10 cellular contexts compared by ENCODE assay signal in genomic region chr19:4913996-4914735, GRCh38. TPM values are rescaled to one million over a fixed set of nuclear protein-coding genes. Genes with fewer than 3 reads are reported as not detected.
A peak's percentile ranks its signal among the peaks of the same experiment; 100 is the strongest.
DNase-seq lines count a peak whose midpoint lies in the region; ATAC-seq, FAIRE-seq and TF ChIP-seq lines count a peak whose summit lies in the region.
"Had no signal": no experiment of that assay in that cellular context is flagged by ENCODE, and none has a peak within 500 bp of the region (broad histone marks: within the 10 kb centered on the region; RNA-seq: fewer than 3 reads in every experiment).

No MANE protein-coding gene starts in this region.

- H4K20me1 ChIP-seq in GM12878 (ENCODE audit: control insufficient read depth, insufficient read depth) (no peaks in the 10 kb centered on the region), neural progenitor cell (ENCODE audit: low read depth) (peaks cover 69% of the 10 kb centered on the region)

- 86% methylated on average over 16 of the region's 24 CpGs for WGBS in GM12878 (ENCODE audit: insufficient coverage, insufficient replicate concordance, low lambda C conversion rate, missing lambda C conversion rate)

- H3K9ac ChIP-seq in GM12878 (ENCODE audit: control insufficient read depth, insufficient read depth, low read length) (no peak overlapping the region), neural progenitor cell (no peak overlapping the region)

- H3K36me3 Mint-ChIP-seq in CD4-positive, alpha-beta T cell (ENCODE audit: low read depth), result peaks cover 30% of the 10 kb centered on the region
- peaks cover 17% of the 10 kb centered on the region for H3K36me3 Mint-ChIP-seq in neural progenitor cell

- H3K27me3 Mint-ChIP-seq in CD4-positive, alpha-beta T cell, result no peaks in the 10 kb centered on the region
- H3K27me3 Mint-ChIP-seq in neural progenitor cell (ENCODE audit: insufficient read depth, low read depth), result peaks cover 4% of the 10 kb centered on the region

- peak overlapping the region; percentile 96 for H3K27ac Mint-ChIP-seq in CD4-positive, alpha-beta T cell
- peak overlapping the region; percentile 29 for H3K27ac Mint-ChIP-seq in neural progenitor cell

- FAIRE-seq in GM12878 (lab: Jason Lieb, UNC), result no peak

- TF ChIP-seq CTCF in CD4-positive, alpha-beta T cell (IDR thresholded peaks at IDR 0.05), result no peak
- TF ChIP-seq CTCF in RWPE2 (IDR thresholded peaks at IDR 0.05; ENCODE audit: poor library complexity, severe bottlenecking) (no peak), GM12878 (IDR thresholded peaks at IDR 0.05 in 2 of 3, conservative IDR thresholded peaks at IDR 0.05 in 1 of 3; ENCODE audit: control insufficient read depth in 2 of 3, extremely low read depth in 1 of 3, insufficient read depth in 1 of 3, low read depth in 3 of 3, low read length in 3 of 3) (no peak), neural progenitor cell (IDR thresholded peaks at IDR 0.05) (no peak)

- H3K4me1 ChIP-seq in RWPE2 (ENCODE audit: insufficient read depth, poor library complexity, severe bottlenecking) (peaks cover 44% of the 10 kb centered on the region), GM12878 (ENCODE audit: control insufficient read depth, insufficient read depth, low read length) (peaks cover 44% of the 10 kb centered on the region), neural progenitor cell (peaks cover 15% of the 10 kb centered on the region)

- H3K4me3 ChIP-seq in RWPE2 (ENCODE audit: severe bottlenecking), result no peak overlapping the region
- H3K4me3 ChIP-seq in GM12878, result no peak overlapping the region
- no peak overlapping the region for H3K4me3 ChIP-seq in neural progenitor cell

- in situ Hi-C loops in GM12878 (cut with MboI), result loop anchor here (5.0 kb wide), 2 partner anchors 42 to 107 kb away; no protein-coding TSS in a partner anchor

- peak in 4 of 10 experiments; percentile 17 to 29 (median 25) for DNase-seq in CD4-positive, alpha-beta T cell
- DNase-seq in RWPE2 (ENCODE audit: low spot score), result no peak
- DNase-seq in GM12878 (ENCODE audit: low read depth, low spot score), result no peak
- DNase-seq in neural progenitor cell (ENCODE audit: low spot score), result no peak
- DNase-seq in AG20443 (ENCODE audit: low spot score), result no peak
- DNase-seq in GM19238 (ENCODE audit: insufficient read length, low spot score), result no peak
- no peak for DNase-seq in AML-193 (lab: John Stamatoyannopoulos, UW)
- DNase-seq: NCI-H2171 had no signal

- H3K27ac ChIP-seq in CD4-positive, alpha-beta T cell (ENCODE audit: low read depth, low read length), result peak overlapping the region; percentile 90
- peak overlapping the region; percentile 84 for H3K27ac ChIP-seq in RWPE2 (ENCODE audit: poor library complexity, severe bottlenecking)
- no peak overlapping the region for H3K27ac ChIP-seq in GM12878 (ENCODE audit: control insufficient read depth, insufficient read depth)
- H3K27ac ChIP-seq in neural progenitor cell, result no peak overlapping the region

- RAD21 ChIA-PET in GM12878 (lab: Charles Lee; ENCODE audit: unreplicated experiment), result interaction anchor here (0.8 to 5.4 kb wide), 3 partner anchors 44 to 103 kb away, joined by 3 to 176 read pairs (median 79); partner anchors contain the start of gene PLIN3

- ATAC-seq in CD4-positive, alpha-beta T cell (ENCODE audit: poor library complexity), result no peak
- ATAC-seq in RWPE2 (ENCODE audit: low read depth) (no peak), GM12878 (no peak), GM21825 (IDR thresholded peaks at IDR 0.05; ENCODE audit: unreplicated experiment) (no peak)

- H2AFZ ChIP-seq in GM12878 (ENCODE audit: control insufficient read depth, low read depth, low read length) (no peak overlapping the region), neural progenitor cell (replicated peaks) (no peak overlapping the region)

- no peaks in the 10 kb centered on the region for H3K9me3 ChIP-seq in CD4-positive, alpha-beta T cell (ENCODE audit: control insufficient read depth, low read length)
- H3K9me3 ChIP-seq in RWPE2 (ENCODE audit: severe bottlenecking) (no peaks in the 10 kb centered on the region), GM12878 (replicated peaks; ENCODE audit: control insufficient read depth, insufficient read depth, low read length) (no peaks in the 10 kb centered on the region), neural progenitor cell (ENCODE audit: low read depth) (no peaks in the 10 kb centered on the region)

- intact Hi-C loops in CD4-positive, alpha-beta T cell (cut with DNase I, micrococcal nuclease), result loop anchor here in 1 of 2 experiments (5.0 to 10.0 kb wide), 3 partner anchors 118 to 512 kb away; partner anchors contain the start of genes CHAF1A, DPP9 and SH3GL1
- intact Hi-C loops in GM12878 (cut with micrococcal nuclease; ENCODE audit: unreplicated experiment), result loop anchor here (2.0 to 5.0 kb wide), 2 partner anchors 117 to 192 kb away; partner anchors contain the start of gene DPP9

- peaks cover 59% of the 10 kb centered on the region for H3K36me3 ChIP-seq in RWPE2 (ENCODE audit: low read depth)
- H3K36me3 ChIP-seq in GM12878 (ENCODE audit: control insufficient read depth in 2 of 2, insufficient read depth in 2 of 2, low read length in 1 of 2), result peaks cover 3 to 13% of the 10 kb centered on the region in 2 experiments
- no peaks in the 10 kb centered on the region for H3K36me3 ChIP-seq in neural progenitor cell

- peaks cover 17% of the 10 kb centered on the region for H3F3A ChIP-seq in neural progenitor cell (ENCODE audit: low read depth)

- H3K27me3 ChIP-seq in CD4-positive, alpha-beta T cell (ENCODE audit: control insufficient read depth, insufficient read depth, low read length), result no peaks in the 10 kb centered on the region
- H3K27me3 ChIP-seq in RWPE2 (ENCODE audit: insufficient read depth, poor library complexity, severe bottlenecking) (no peaks in the 10 kb centered on the region), GM12878 (replicated peaks in 1 of 2; ENCODE audit: control insufficient read depth in 2 of 2, insufficient read depth in 2 of 2, low read length in 1 of 2) (no peaks in the 10 kb centered on the region), neural progenitor cell (no peaks in the 10 kb centered on the region)

- SMC1A ChIA-PET in GM12878 (lab: Charles Lee; ENCODE audit: uncharacterized antibody, unreplicated experiment), result interaction anchor here (2.2 to 4.0 kb wide), 2 partner anchors 42 to 105 kb away, joined by 5 to 94 read pairs; no protein-coding TSS in a partner anchor

- CTCF ChIA-PET in CD4-positive, alpha-beta T cell (lab: Charles Lee), result interaction anchor here (1.7 to 6.9 kb wide), 3 partner anchors 42 to 117 kb away, joined by 3 to 60 read pairs (median 9); no protein-coding TSS in a partner anchor
- CTCF ChIA-PET in GM12878 (lab: Yijun Ruan, JAX), result interaction anchor here (0.7 to 4.8 kb wide), 6 partner anchors 8 to 117 kb away, joined by 3 to 310 read pairs (median 24); partner anchors contain the start of genes KDM4B and PLIN3

- TF ChIP-seq EP300 in GM12878 (IDR thresholded peaks at IDR 0.05; ENCODE audit: borderline replicate concordance in 1 of 2, control insufficient read depth in 1 of 2, low read depth in 2 of 2, low read length in 2 of 2), result no peak

- peak overlapping the region; percentile 96 for H3K4me2 ChIP-seq in GM12878 (ENCODE audit: control insufficient read depth, insufficient read depth)
- H3K4me2 ChIP-seq in neural progenitor cell, result no peak overlapping the region

- H3K79me2 ChIP-seq in GM12878 (ENCODE audit: control insufficient read depth, insufficient read depth, low read length) (peaks cover 72% of the 10 kb centered on the region), neural progenitor cell (ENCODE audit: low read depth) (peaks cover 93% of the 10 kb centered on the region)

- no TSS peak for BruUV-seq in GM12878 (replicated peaks; lab: Mats Ljungman, UMichigan)

- H3K9me3 Mint-ChIP-seq in CD4-positive, alpha-beta T cell, result no peaks in the 10 kb centered on the region
- no peaks in the 10 kb centered on the region for H3K9me3 Mint-ChIP-seq in neural progenitor cell

- peak overlapping the region; percentile 98 for H3K4me3 Mint-ChIP-seq in CD4-positive, alpha-beta T cell
- H3K4me3 Mint-ChIP-seq in neural progenitor cell, result peak overlapping the region; percentile 11

- H3K4me1 Mint-ChIP-seq in CD4-positive, alpha-beta T cell (ENCODE audit: low read depth), result peaks cover 50% of the 10 kb centered on the region
- peaks cover 38% of the 10 kb centered on the region for H3K4me1 Mint-ChIP-seq in neural progenitor cell

- no peak for TF ChIP-seq RAD21 in GM12878 (IDR thresholded peaks at IDR 0.05; ENCODE audit: insufficient read depth, low read depth, low read length)

- TF ChIP-seq POLR2A in GM12878 (IDR thresholded peaks at IDR 0.05; ENCODE audit: low read depth, low read length), result no peak

- POLR2A ChIA-PET in CD4-positive, alpha-beta T cell (lab: Charles Lee), result interaction anchor here (2.1 to 8.5 kb wide), 2 partner anchors 47 to 55 kb away, joined by 11 to 131 read pairs; partner anchors contain the start of genes KDM4B and PLIN3
- POLR2A ChIA-PET in GM12878 (lab: Charles Lee), result interaction anchor here (1.0 to 1.6 kb wide), 2 partner anchors 43 to 54 kb away, joined by 3 to 5 read pairs; partner anchors contain the start of gene KDM4B

RNA-seq across cellular contexts. Expression of gene UHRF1, which starts 4.9 kb away (rescaled TPM):
- total RNA-seq in CD4-positive, alpha-beta T cell, result under 1 TPM; 0.16 to 0.20 TPM
- total RNA-seq in GM12878 (2013; cell fraction: nucleolus; rRNA removed), result 14.6 and 18.7 TPM in 2 replicates
- total RNA-seq in GM12878 (2014; rRNA removed), result 57.5 and 67.1 TPM in 2 replicates
- total RNA-seq in GM12878 (2014; rRNA removed; fragmentation: Illumina TruSeq; extraction: Trizol), result 23.1 and 28.3 TPM in 2 replicates
- 98.4 and 109 TPM in 2 replicates for total RNA-seq in GM12878 (2021)
- polyA plus RNA-seq in GM12878 (2011; ENCODE audit: low read depth), result 11.1 TPM
- polyA plus RNA-seq in GM12878 (2011; rRNA removed), result 7.0 and 20.0 TPM in 2 replicates
- polyA plus RNA-seq in GM12878 (2011; cell fraction: cytosol; rRNA removed), result 13.1 and 18.3 TPM in 2 replicates
- 34.5 and 78.8 TPM in 2 replicates for polyA plus RNA-seq in GM12878 (2011; cell fraction: nucleus; rRNA removed)
- 18.2 and 22.6 TPM in 2 replicates for polyA plus RNA-seq in GM12878 (2012)
- 22.7 and 30.8 TPM in 2 replicates for polyA plus RNA-seq in GM12878 (2014; fragmentation: Illumina TruSeq; extraction: Trizol)
- polyA plus RNA-seq in GM12878 (2014; fragmentation: Nextera tagmentation; extraction: Ambion mirVana), result 10 to 100 TPM; 13.0 to 17.8 TPM
- polyA plus RNA-seq in GM12878 (2014; rRNA removed), result 44.6 and 58.8 TPM in 2 replicates
- 100 to 1,000 TPM; 103 TPM for polyA plus RNA-seq in GM12878 (2016; fragmentation: Nextera tagmentation; extraction: Ambion mirVana)
- 18.7 and 20.1 TPM in 2 replicates for polyA minus RNA-seq in GM12878 (2011; rRNA and poly(A)+ RNA removed)
- polyA minus RNA-seq in GM12878 (2011; cell fraction: cytosol; rRNA and poly(A)+ RNA removed), result 14.0 and 15.2 TPM in 2 replicates
- 10.2 and 23.8 TPM in 2 replicates for polyA minus RNA-seq in GM12878 (2011; cell fraction: nucleus; rRNA and poly(A)+ RNA removed)
- total RNA-seq in neural progenitor cell (ENCODE audit: low replicate concordance), result 34.1 and 74.7 TPM in 2 replicates

RNA-seq across cellular contexts. Expression of gene ARRDC5, which starts 11.5 kb away (rescaled TPM):
- 1 to 10 TPM; 4.4 to 4.7 TPM for total RNA-seq in CD4-positive, alpha-beta T cell
- 0.69 and 0.94 TPM in 2 replicates for total RNA-seq in GM12878 (2013; cell fraction: nucleolus; rRNA removed)
- total RNA-seq in GM12878 (2014; rRNA removed), result 0.05 TPM in 1 of 2 replicates, not detected in the other
- 0.18 and 0.31 TPM in 2 replicates for total RNA-seq in GM12878 (2014; rRNA removed; fragmentation: Illumina TruSeq; extraction: Trizol)
- total RNA-seq in GM12878 (2021), result 0.38 TPM in 1 of 2 replicates, not detected in the other
- not detected for polyA plus RNA-seq in GM12878 (2011; ENCODE audit: low read depth)
- 0.04 TPM in 1 of 2 replicates, not detected in the other for polyA plus RNA-seq in GM12878 (2011; rRNA removed)
- polyA plus RNA-seq in GM12878 (2011; cell fraction: cytosol; rRNA removed), result not detected in 2 replicates
- polyA plus RNA-seq in GM12878 (2011; cell fraction: nucleus; rRNA removed), result 0.15 and 0.23 TPM in 2 replicates
- 0.17 and 0.27 TPM in 2 replicates for polyA plus RNA-seq in GM12878 (2012)
- 0.03 TPM in 1 of 2 replicates, not detected in the other for polyA plus RNA-seq in GM12878 (2014; fragmentation: Illumina TruSeq; extraction: Trizol)
- under 1 TPM; 0.15 to 0.21 TPM for polyA plus RNA-seq in GM12878 (2014; fragmentation: Nextera tagmentation; extraction: Ambion mirVana)
- polyA plus RNA-seq in GM12878 (2014; rRNA removed), result 0.16 TPM in 1 of 2 replicates, not detected in the other
- under 1 TPM; 0.09 to 0.10 TPM for polyA plus RNA-seq in GM12878 (2016; fragmentation: Nextera tagmentation; extraction: Ambion mirVana)
- polyA minus RNA-seq in GM12878 (2011; rRNA and poly(A)+ RNA removed), result 0.44 TPM in 1 of 2 replicates, not detected in the other
- not detected in 2 replicates for polyA minus RNA-seq in GM12878 (2011; cell fraction: cytosol; rRNA and poly(A)+ RNA removed)
- polyA minus RNA-seq in GM12878 (2011; cell fraction: nucleus; rRNA and poly(A)+ RNA removed), result not detected in 2 replicates
- total RNA-seq in neural progenitor cell (ENCODE audit: low replicate concordance), result not detected in 2 replicates
- total RNA-seq: cerebellum had no signal

RNA-seq across cellular contexts. Expression of gene PLIN3, which starts 46.7 kb away (rescaled TPM):
- total RNA-seq in CD4-positive, alpha-beta T cell, result 10 to 100 TPM; 18.2 to 19.1 TPM
- total RNA-seq in GM12878 (2013; cell fraction: nucleolus; rRNA removed), result 35.0 and 37.9 TPM in 2 replicates
- total RNA-seq in GM12878 (2014; rRNA removed) (61.9 and 69.9 TPM in 2 replicates), GM12878 (2014; rRNA removed; fragmentation: Illumina TruSeq; extraction: Trizol) (33.7 and 35.4 TPM in 2 replicates), GM12878 (2021) (69.6 and 73.6 TPM in 2 replicates), neural progenitor cell (ENCODE audit: low replicate concordance) (49.7 and 108 TPM in 2 replicates)
- 23.2 TPM for polyA plus RNA-seq in GM12878 (2011; ENCODE audit: low read depth)
- polyA plus RNA-seq in GM12878 (2011; rRNA removed) (44.8 and 71.4 TPM in 2 replicates), GM12878 (2014; fragmentation: Illumina TruSeq; extraction: Trizol) (17.4 and 27.2 TPM in 2 replicates), GM12878 (2014; fragmentation: Nextera tagmentation; extraction: Ambion mirVana) (10 to 100 TPM in 1 of 2 experiments, 1 to 10 TPM in 1; 7.7 to 19.0 TPM), GM12878 (2014; rRNA removed) (67.0 and 77.5 TPM in 2 replicates), GM12878 (2016; fragmentation: Nextera tagmentation; extraction: Ambion mirVana) (10 to 100 TPM; 66.7 to 68.2 TPM)
- 105 and 137 TPM in 2 replicates for polyA plus RNA-seq in GM12878 (2011; cell fraction: cytosol; rRNA removed)
- polyA plus RNA-seq in GM12878 (2011; cell fraction: nucleus; rRNA removed), result 38.9 and 47.7 TPM in 2 replicates
- 73.5 and 75.8 TPM in 2 replicates for polyA plus RNA-seq in GM12878 (2012)
- 52.7 and 125 TPM in 2 replicates for polyA minus RNA-seq in GM12878 (2011; rRNA and poly(A)+ RNA removed)
- polyA minus RNA-seq in GM12878 (2011; cell fraction: cytosol; rRNA and poly(A)+ RNA removed), result 55.9 and 62.5 TPM in 2 replicates
- polyA minus RNA-seq in GM12878 (2011; cell fraction: nucleus; rRNA and poly(A)+ RNA removed), result 34.0 and 44.7 TPM in 2 replicates

RNA-seq across cellular contexts. Expression of gene KDM4B, which starts 54.7 kb away (rescaled TPM):
- total RNA-seq in CD4-positive, alpha-beta T cell, result 10 to 100 TPM; 41.8 to 42.5 TPM
- total RNA-seq in GM12878 (2013; cell fraction: nucleolus; rRNA removed), result 152 and 157 TPM in 2 replicates
- 25.6 and 26.5 TPM in 2 replicates for total RNA-seq in GM12878 (2014; rRNA removed)
- 11.3 and 12.3 TPM in 2 replicates for total RNA-seq in GM12878 (2014; rRNA removed; fragmentation: Illumina TruSeq; extraction: Trizol)
- total RNA-seq in GM12878 (2021), result 49.6 and 50.2 TPM in 2 replicates
- 11.6 TPM for polyA plus RNA-seq in GM12878 (2011; ENCODE audit: low read depth)
- polyA plus RNA-seq in GM12878 (2011; rRNA removed), result 8.0 and 16.0 TPM in 2 replicates
- polyA plus RNA-seq in GM12878 (2011; cell fraction: cytosol; rRNA removed), result 17.7 and 21.6 TPM in 2 replicates
- polyA plus RNA-seq in GM12878 (2011; cell fraction: nucleus; rRNA removed), result 69.2 and 77.9 TPM in 2 replicates
- polyA plus RNA-seq in GM12878 (2012), result 41.0 and 42.8 TPM in 2 replicates
- polyA plus RNA-seq in GM12878 (2014; fragmentation: Illumina TruSeq; extraction: Trizol), result 3.1 and 7.6 TPM in 2 replicates
- 1 to 10 TPM in 1 of 2 experiments, under 1 TPM in 1; 0.47 to 1.8 TPM for polyA plus RNA-seq in GM12878 (2014; fragmentation: Nextera tagmentation; extraction: Ambion mirVana)
- polyA plus RNA-seq in GM12878 (2014; rRNA removed), result 32.2 and 33.7 TPM in 2 replicates
- polyA plus RNA-seq in GM12878 (2016; fragmentation: Nextera tagmentation; extraction: Ambion mirVana), result 10 to 100 TPM; 16.4 to 19.1 TPM
- 28.3 and 50.6 TPM in 2 replicates for polyA minus RNA-seq in GM12878 (2011; rRNA and poly(A)+ RNA removed)
- polyA minus RNA-seq in GM12878 (2011; cell fraction: cytosol; rRNA and poly(A)+ RNA removed), result 23.2 and 24.5 TPM in 2 replicates
- polyA minus RNA-seq in GM12878 (2011; cell fraction: nucleus; rRNA and poly(A)+ RNA removed), result 47.8 and 58.7 TPM in 2 replicates
- total RNA-seq in neural progenitor cell (ENCODE audit: low replicate concordance), result 16.0 and 45.1 TPM in 2 replicates

Comparison
In these comparisons a context has a peak if more than half of its experiments do, and no peak if none do; other contexts are left out.
1. H3K27ac ChIP-seq: peak in CD4-positive, alpha-beta T cell (single experiment) and RWPE2 (single experiment); none in GM12878 (single experiment) and neural progenitor cell (single experiment).
2. RNA of gene UHRF1, which starts 4.9 kb away (total RNA-seq): 14.6 to 109 TPM in GM12878 and 34.1 to 74.7 TPM in neural progenitor cell; 0.16 to 0.20 TPM in CD4-positive, alpha-beta T cell; every median in the first group is over 10 times any median in the second.